In the genomic region with DNA sequence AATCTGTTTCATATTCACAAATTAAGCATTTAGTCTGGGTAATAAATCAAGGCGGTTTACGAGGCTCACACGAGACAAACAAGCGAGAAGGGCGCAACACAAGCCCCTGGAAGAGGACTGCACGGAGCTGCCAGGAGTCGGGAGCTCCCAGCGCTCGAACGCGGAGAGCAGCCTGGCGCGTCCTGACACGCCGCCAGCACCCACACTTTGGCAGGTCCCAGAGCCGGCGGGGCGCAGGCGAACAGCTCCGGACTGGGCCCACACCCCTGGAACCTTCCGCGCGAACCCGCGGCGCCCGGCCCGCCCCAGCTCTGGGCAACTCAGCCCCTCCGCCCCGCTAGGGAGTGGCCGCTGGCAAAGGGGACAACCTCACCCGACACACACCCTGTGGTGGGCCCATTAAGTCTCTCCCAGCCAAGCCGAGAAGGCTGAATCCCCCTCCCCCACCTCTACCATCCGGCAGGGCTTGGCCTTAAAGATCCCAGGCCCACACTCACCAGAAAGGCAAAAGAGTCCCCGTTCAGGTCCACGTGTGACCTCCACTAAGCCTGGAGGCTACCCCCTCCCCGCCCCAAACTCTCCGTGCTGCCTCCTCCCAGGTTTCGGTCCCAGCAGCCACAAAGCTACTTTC, we compare ENCODE assay signal across 9 cellular contexts. TPM values are rescaled to one million over a fixed set of nuclear protein-coding genes. Genes with fewer than 3 reads are reported as not detected.
DNase-seq lines count a peak whose midpoint lies in the region; ATAC-seq, FAIRE-seq and TF ChIP-seq lines count a peak whose summit lies in the region.
"Had no signal": no experiment of that assay in that cellular context is flagged by ENCODE, and none has a peak within 500 bp of the region (broad histone marks: within the 10 kb centered on the region; RNA-seq: fewer than 3 reads in every experiment).

No MANE protein-coding gene starts in this region.

- WGBS in mammary epithelial cell (ENCODE audit: low coverage, missing lambda C conversion rate) = 19% methylated on average over 6 of the region's 39 CpGs
- WGBS in HepG2 (ENCODE audit: low lambda C conversion rate) = 11% methylated on average over 3 of the region's 39 CpGs
- WGBS in tibial nerve, 2 donors = 29 to 54% methylated on average over 15 to 20 of the region's 39 CpGs

- H3K27me3 Mint-ChIP-seq in activated CD4-positive, alpha-beta T cell treated with anti-CD3 and anti-CD28 coated beads, Interleukin-2, amount 10 ng/mL, durations not matched to agents 24 days and 14 days = peaks cover 5% of the 10 kb centered on the region
- no peaks in the 10 kb centered on the region for H3K27me3 Mint-ChIP-seq in activated CD4-positive, alpha-beta T cell treated with anti-CD3 and anti-CD28 coated beads, Interleukin-2, amount 10 ng/mL, durations not matched to agents 7 days and 5 days

- in situ Hi-C loops in mammary epithelial cell (cut with MboI; ENCODE audit: low sequenced_read_pairs in 2 of 2) (no loop called here), HepG2 (cut with HindIII; ENCODE audit: extremely low pct_ligation_motif_present, low pct_unique_long_range_greater_than_20kb) (no loop called here)

- H3K4me1 ChIP-seq in mammary epithelial cell (ENCODE audit: insufficient read depth, low read length) (peaks cover 10% of the 10 kb centered on the region), HepG2 (ENCODE audit: insufficient read depth, low read length) (peaks cover 74% of the 10 kb centered on the region), tibial nerve (peaks cover 0 to 38% (median 10%) of the 10 kb centered on the region in 4 donors)

- no peak for ATAC-seq in HepG2
- ATAC-seq in HG02798 (IDR thresholded peaks at IDR 0.05; ENCODE audit: poor library complexity, unreplicated experiment) = no peak

- dilution Hi-C loops in mammary epithelial cell (cut with HindIII; ENCODE audit: low sequenced_read_pairs) = no loop called here

- intact Hi-C loops in activated CD4-positive, alpha-beta T cell treated with anti-CD3 and anti-CD28 coated beads, Interleukin-2, amount 10 ng/mL, durations not matched to agents 24 days and 14 days (cut with micrococcal nuclease) = no loop called here
- intact Hi-C loops in mammary epithelial cell (cut with micrococcal nuclease) (no loop called here), HepG2 (cut with micrococcal nuclease; ENCODE audit: unreplicated experiment) (no loop called here)

- BruUV-seq in mammary epithelial cell (replicated peaks; lab: Mats Ljungman, UMichigan) = no TSS peak
- no TSS peak for BruUV-seq in HepG2 (replicated peaks; lab: Mats Ljungman, UMichigan)

- TF ChIP-seq CTCF in mammary epithelial cell (conservative IDR thresholded peaks at IDR 0.05 in 1 of 2, IDR thresholded peaks at IDR 0.05 in 1 of 2; ENCODE audit: extremely low read depth in 1 of 2, insufficient read depth in 1 of 2, low read depth in 1 of 2, low read length in 2 of 2) (no peak), HepG2 (CRISPR knock-in tag; IDR thresholded peaks at IDR 0.05) (no peak), tibial nerve (IDR thresholded peaks at IDR 0.05) (no peak)

- POLR2A ChIA-PET in activated CD4-positive, alpha-beta T cell treated with anti-CD3 and anti-CD28 coated beads, Interleukin-2, amount 10 ng/mL, durations not matched to agents 7 days and 5 days (lab: Charles Lee) = no interaction called here
- POLR2A ChIA-PET in HepG2 (lab: Yijun Ruan, JAX) = interaction anchor here (1.3 to 2.9 kb wide), 3 partner anchors 11 to 37 kb away, joined by 5 to 23 read pairs (median 10); no protein-coding TSS in a partner anchor

- H3K9ac ChIP-seq in mammary epithelial cell (ENCODE audit: insufficient read depth, low read length) = no peak overlapping the region
- H3K9ac ChIP-seq in HepG2 (ENCODE audit: insufficient read depth, low read depth, low read length) = peak overlapping the region; percentile 73

- no peak for FAIRE-seq in HepG2 (lab: Jason Lieb, UNC)

- no peaks in the 10 kb centered on the region for H3K36me3 ChIP-seq in mammary epithelial cell (ENCODE audit: insufficient read depth, low read length)
- no peaks in the 10 kb centered on the region for H3K36me3 ChIP-seq in HepG2 (replicated peaks in 1 of 2; ENCODE audit: control insufficient read depth in 1 of 2, insufficient read depth in 2 of 2, low read length in 2 of 2)
- H3K36me3 ChIP-seq in tibial nerve = no peaks in the 10 kb centered on the region

- CTCF ChIA-PET in activated CD4-positive, alpha-beta T cell treated with anti-CD3 and anti-CD28 coated beads, Interleukin-2, amount 10 ng/mL, durations not matched to agents 7 days and 5 days (lab: Charles Lee) = interaction anchor here (0.5 to 1.5 kb wide), 3 partner anchors 17 to 60 kb away, joined by 3 to 6 read pairs (median 4); no protein-coding TSS in a partner anchor
- CTCF ChIA-PET in mammary epithelial cell (lab: Charles Lee; ENCODE audit: low non-redundant PET) = no interaction called here
- CTCF ChIA-PET in HepG2 (lab: Yijun Ruan, JAX; ENCODE audit: low intra/inter-chr PET ratio, low total read pairs) = no interaction called here

- TF ChIP-seq EP300 in HepG2 (IDR thresholded peaks at IDR 0.05; ENCODE audit: low read depth in 2 of 2, low read length in 2 of 2) (no peak), HepG2 (CRISPR knock-in tag; IDR thresholded peaks at IDR 0.05; ENCODE audit: borderline replicate concordance) (no peak), tibial nerve (IDR thresholded peaks at IDR 0.05) (no peak)

- H3K4me3 Mint-ChIP-seq in activated CD4-positive, alpha-beta T cell treated with anti-CD3 and anti-CD28 coated beads, Interleukin-2, amount 10 ng/mL, durations not matched to agents 24 days and 14 days = peak overlapping the region; percentile 28
- no peak overlapping the region for H3K4me3 Mint-ChIP-seq in activated CD4-positive, alpha-beta T cell treated with anti-CD3 and anti-CD28 coated beads, Interleukin-2, amount 10 ng/mL, durations not matched to agents 7 days and 5 days

- H4K20me1 ChIP-seq in mammary epithelial cell (ENCODE audit: insufficient read depth, low read length) (no peaks in the 10 kb centered on the region), HepG2 (ENCODE audit: insufficient read depth, low read length) (no peaks in the 10 kb centered on the region)

- TF ChIP-seq POLR2A in HepG2 (IDR thresholded peaks at IDR 0.05; ENCODE audit: insufficient read depth in 1 of 2, low read depth in 2 of 2, low read length in 2 of 2) = no peak
- TF ChIP-seq POLR2A in tibial nerve (IDR thresholded peaks at IDR 0.05) = no peak

- no peak overlapping the region for H3K27ac Mint-ChIP-seq in activated CD4-positive, alpha-beta T cell treated with anti-CD3 and anti-CD28 coated beads, Interleukin-2, amount 10 ng/mL, durations not matched to agents 24 days and 14 days
- no peak overlapping the region for H3K27ac Mint-ChIP-seq in activated CD4-positive, alpha-beta T cell treated with anti-CD3 and anti-CD28 coated beads, Interleukin-2, amount 10 ng/mL, durations not matched to agents 7 days and 5 days

- no peak for DNase-seq in activated CD4-positive, alpha-beta T cell treated with anti-CD3 and anti-CD28 coated beads, Interleukin-2, amount 10 ng/mL, durations not matched to agents 24 days and 14 days
- DNase-seq in activated CD4-positive, alpha-beta T cell treated with anti-CD3 and anti-CD28 coated beads, Interleukin-2, amount 10 ng/mL, durations not matched to agents 7 days and 5 days = no peak
- DNase-seq in mammary epithelial cell (no peak), HepG2 (ENCODE audit: low spot score) (no peak), tibial nerve (ENCODE audit: low spot score in 2 of 2) (no peak), DMS114 treated with DMSO at 0.1 percent for 48 hours (lab: John Stamatoyannopoulos, UW; ENCODE audit: unreplicated experiment) (no peak), epidermal melanocyte (ENCODE audit: insufficient read length, low spot score) (no peak)
- DNase-seq: C1 segment of cervical spinal cord had no signal

- TF ChIP-seq RAD21 in HepG2 (CRISPR knock-in tag; IDR thresholded peaks at IDR 0.05) = no peak

- no peaks in the 10 kb centered on the region for H3K9me3 ChIP-seq in mammary epithelial cell (replicated peaks; ENCODE audit: insufficient read depth, low read length)
- H3K9me3 ChIP-seq in HepG2 (ENCODE audit: low read length) = no peaks in the 10 kb centered on the region
- no peaks in the 10 kb centered on the region for H3K9me3 ChIP-seq in tibial nerve

- peaks cover 1% of the 10 kb centered on the region for H3K36me3 Mint-ChIP-seq in activated CD4-positive, alpha-beta T cell treated with anti-CD3 and anti-CD28 coated beads, Interleukin-2, amount 10 ng/mL, durations not matched to agents 24 days and 14 days (ENCODE audit: low read depth)
- H3K36me3 Mint-ChIP-seq in activated CD4-positive, alpha-beta T cell treated with anti-CD3 and anti-CD28 coated beads, Interleukin-2, amount 10 ng/mL, durations not matched to agents 7 days and 5 days (ENCODE audit: low read depth) = no peaks in the 10 kb centered on the region

- H3K9me3 Mint-ChIP-seq in activated CD4-positive, alpha-beta T cell treated with anti-CD3 and anti-CD28 coated beads, Interleukin-2, amount 10 ng/mL, durations not matched to agents 24 days and 14 days = no peaks in the 10 kb centered on the region
- no peaks in the 10 kb centered on the region for H3K9me3 Mint-ChIP-seq in activated CD4-positive, alpha-beta T cell treated with anti-CD3 and anti-CD28 coated beads, Interleukin-2, amount 10 ng/mL, durations not matched to agents 7 days and 5 days

- peak overlapping the region; percentile 55 for H3K4me2 ChIP-seq in mammary epithelial cell (ENCODE audit: insufficient read depth, low read depth, low read length)
- H3K4me2 ChIP-seq in HepG2 (ENCODE audit: low read depth, low read length) = peak overlapping the region; percentile 74

- H3K4me1 Mint-ChIP-seq in activated CD4-positive, alpha-beta T cell treated with anti-CD3 and anti-CD28 coated beads, Interleukin-2, amount 10 ng/mL, durations not matched to agents 24 days and 14 days = no peaks in the 10 kb centered on the region
- peaks cover 14% of the 10 kb centered on the region for H3K4me1 Mint-ChIP-seq in activated CD4-positive, alpha-beta T cell treated with anti-CD3 and anti-CD28 coated beads, Interleukin-2, amount 10 ng/mL, durations not matched to agents 7 days and 5 days

- H2AFZ ChIP-seq in mammary epithelial cell (ENCODE audit: low read depth, low read length) = peak overlapping the region; percentile 45
- H2AFZ ChIP-seq in HepG2 (ENCODE audit: low read length) = no peak overlapping the region

- no peaks in the 10 kb centered on the region for H3K79me2 ChIP-seq in mammary epithelial cell (ENCODE audit: insufficient read depth, low read length)
- H3K79me2 ChIP-seq in HepG2 (ENCODE audit: insufficient read depth, low read length) = peaks cover 14% of the 10 kb centered on the region

- peaks cover 21% of the 10 kb centered on the region for H3K27me3 ChIP-seq in mammary epithelial cell (ENCODE audit: insufficient read depth, low read length)
- H3K27me3 ChIP-seq in HepG2 (ENCODE audit: control insufficient read depth in 1 of 2, insufficient read depth in 2 of 2, low read length in 2 of 2) = no peaks in the 10 kb centered on the region
- H3K27me3 ChIP-seq in tibial nerve = peaks cover 0 to 43% of the 10 kb centered on the region in 2 donors

- H3K27ac ChIP-seq in mammary epithelial cell (ENCODE audit: insufficient read depth, low read depth, low read length) (no peak overlapping the region), HepG2 (ENCODE audit: extremely low read length, insufficient read depth, low read length) (peak overlapping the region; percentile 69), tibial nerve (no peak overlapping the region)

- H3K4me3 ChIP-seq in mammary epithelial cell (replicated peaks in 1 of 3; ENCODE audit: insufficient read depth in 1 of 3, low read depth in 2 of 3, low read length in 3 of 3) (peak overlapping the region in 2 of 3 experiments; percentile 26 to 41), HepG2 (replicated peaks in 1 of 3; ENCODE audit: insufficient read depth in 1 of 3, low read depth in 2 of 3, low read length in 3 of 3) (peak overlapping the region; percentile 65 to 74 (median 66)), tibial nerve (peak overlapping the region; percentile 37 to 59 (median 42))

RNA-seq across cellular contexts. Expression of a gene that starts 47.4 kb away (rescaled TPM):
- 61.0 and 64.5 TPM in 2 replicates for total RNA-seq in activated CD4-positive, alpha-beta T cell treated with anti-CD3 and anti-CD28 coated beads, Interleukin-2, amount 10 ng/mL, durations not matched to agents 24 days and 14 days
- 10 to 100 TPM; 53.1 to 54.9 TPM for total RNA-seq in activated CD4-positive, alpha-beta T cell treated with anti-CD3 and anti-CD28 coated beads, Interleukin-2, amount 10 ng/mL, durations not matched to agents 7 days and 5 days
- 1 to 10 TPM; 7.2 to 9.2 TPM for total RNA-seq in mammary epithelial cell
- 1.8 TPM for polyA plus RNA-seq in mammary epithelial cell
- polyA minus RNA-seq in mammary epithelial cell = 33.0 TPM
- 15.2 and 18.6 TPM in 2 replicates for total RNA-seq in HepG2 (2016; rRNA removed; fragmentation: Illumina TruSeq; extraction: Trizol)
- 3.2 and 4.8 TPM in 2 replicates for total RNA-seq in HepG2 (2016; cell fraction: cytosol; rRNA removed; fragmentation: Illumina TruSeq; extraction: Trizol; ENCODE audit: low read depth)
- 13.9 and 15.9 TPM in 2 replicates for total RNA-seq in HepG2 (2016; cell fraction: insoluble cytoplasmic fraction; rRNA removed; fragmentation: Illumina TruSeq; extraction: Trizol)
- 7.4 and 7.6 TPM in 2 replicates for total RNA-seq in HepG2 (2016; cell fraction: membrane; rRNA removed; fragmentation: Illumina TruSeq; extraction: Trizol)
- total RNA-seq in HepG2 (2016; cell fraction: nucleus; rRNA removed; fragmentation: Illumina TruSeq; extraction: Trizol) = 18.8 and 25.8 TPM in 2 replicates
- 14.3 and 15.2 TPM in 2 replicates for polyA plus RNA-seq in HepG2 (2011; rRNA removed)
- polyA plus RNA-seq in HepG2 (2011; cell fraction: cytosol; rRNA removed) = 11.5 and 13.8 TPM in 2 replicates
- polyA plus RNA-seq in HepG2 (2011; cell fraction: nucleus; rRNA removed) = 30.4 and 30.6 TPM in 2 replicates
- polyA plus RNA-seq in HepG2 (2012) = 27.3 and 29.3 TPM in 2 replicates
- polyA plus RNA-seq in HepG2 (2016; cell fraction: cytosol; fragmentation: Illumina TruSeq; extraction: Trizol; ENCODE audit: low read depth) = 1.2 and 1.3 TPM in 2 replicates
- polyA plus RNA-seq in HepG2 (2016; cell fraction: insoluble cytoplasmic fraction; fragmentation: Illumina TruSeq; extraction: Trizol; ENCODE audit: low read depth) = 17.4 and 18.4 TPM in 2 replicates
- 1.3 and 1.9 TPM in 2 replicates for polyA plus RNA-seq in HepG2 (2016; cell fraction: membrane; fragmentation: Illumina TruSeq; extraction: Trizol; ENCODE audit: low read depth)
- 27.4 and 28.9 TPM in 2 replicates for polyA plus RNA-seq in HepG2 (2016; cell fraction: nucleus; fragmentation: Illumina TruSeq; extraction: Trizol; ENCODE audit: insufficient read depth, low read depth)
- 18.3 and 32.5 TPM in 2 replicates for polyA minus RNA-seq in HepG2 (2011; rRNA and poly(A)+ RNA removed; ENCODE audit: low replicate concordance)
- 40.3 and 40.4 TPM in 2 replicates for polyA minus RNA-seq in HepG2 (2011; cell fraction: cytosol; rRNA and poly(A)+ RNA removed)
- 31.8 TPM in 2 replicates for polyA minus RNA-seq in HepG2 (2011; cell fraction: nucleus; rRNA and poly(A)+ RNA removed)
- 10 to 100 TPM; 16.2 to 34.7 (median 23.7) TPM for total RNA-seq in tibial nerve
